In genomic region chr12:68036642-68037041, GRCh38 we compare ENCODE assay signal across 25 cellular contexts. TPM values are rescaled to one million over a fixed set of nuclear protein-coding genes. Genes with fewer than 3 reads are reported as not detected.
"Had no signal": no experiment of that assay in that cellular context is flagged by ENCODE, and none has a peak within 500 bp of the region (broad histone marks: within the 10 kb centered on the region; RNA-seq: fewer than 3 reads in every experiment).

No MANE protein-coding gene starts in this region.

- DNase-seq: activated B cell treated with CpG ODN at 0.5 μM for 24 hours; activated CD4-positive, alpha-beta T cell treated with anti-CD3 and anti-CD28 coated beads for 48 hours; activated effector memory CD4-positive, alpha-beta T cell treated with Interleukin-2 at 50 U/mL for 16 hours; activated T-cell treated with anti-CD3 and anti-CD28 coated beads, Interleukin-2, amount 50 U/mL, for 1 hour; anterior cingulate cortex; brain microvascular endothelial cell; erythroblast; foreskin melanocyte; kidney; left lung; mammary epithelial cell; naive B cell; posterior cingulate gyrus; SHP77 treated with DMSO at 0.1 percent for 48 hours; SK-N-SH; spleen; stimulated activated CD8-positive, alpha-beta memory T cell treated with anti-CD3 and anti-CD28 coated beads, Interleukin-4, amount 100 ng/mL, for 48 hours; stimulated activated naive CD4-positive, alpha-beta T cell treated with Interleukin-2 at 50 U/mL for 16 hours; T-helper 9 cell; transverse colon; uterus had no signal

- H3K9ac ChIP-seq: SK-N-SH had no signal

- H3K4me1 ChIP-seq: left lung, suprapubic skin, transverse colon, uterus had no signal

- H3K27me3 ChIP-seq: brain microvascular endothelial cell, left lung, spleen, suprapubic skin, transverse colon, uterus had no signal

- H3K27ac Mint-ChIP-seq: activated B cell treated with CpG ODN at 0.5 μM for 24 hours had no signal

- H3K27me3 Mint-ChIP-seq: activated B cell treated with CpG ODN at 0.5 μM for 24 hours; activated naive CD8-positive, alpha-beta T cell; naive B cell had no signal

- ATAC-seq: left lung had no signal

- H3K36me3 ChIP-seq: brain microvascular endothelial cell, left lung, spleen, suprapubic skin, transverse colon, uterus had no signal

- H3K4me3 ChIP-seq: coronary artery, left lung, spleen, suprapubic skin, transverse colon, uterus had no signal

- H3K9me3 Mint-ChIP-seq: activated B cell treated with CpG ODN at 0.5 μM for 24 hours had no signal

- H3K27ac ChIP-seq: brain microvascular endothelial cell, coronary artery, left lung, spleen, suprapubic skin, transverse colon, uterus had no signal

- H3K4me2 ChIP-seq: SK-N-SH had no signal

- H3K9me3 ChIP-seq: left lung, SK-N-SH, spleen, suprapubic skin, transverse colon, uterus had no signal

- H3K4me3 Mint-ChIP-seq: activated B cell treated with CpG ODN at 0.5 μM for 24 hours; activated naive CD8-positive, alpha-beta T cell; naive B cell had no signal

RNA-seq across cellular contexts. Expression of gene IFNG-AS1, which starts 47.4 kb away (rescaled TPM):
- total RNA-seq: mammary epithelial cell, renal cortical epithelial cell, suprapubic skin, uterus had no signal
- polyA plus RNA-seq: mammary epithelial cell, SK-N-SH had no signal
